Comparison of ENCODE assay signal across 22 cellular contexts in genomic region chr20:46123482-46124245, GRCh38. TPM values are rescaled to one million over a fixed set of nuclear protein-coding genes. Genes with fewer than 3 reads are reported as not detected.
DNase-seq lines count a peak whose midpoint lies in the region; ATAC-seq, FAIRE-seq and TF ChIP-seq lines count a peak whose summit lies in the region.
"Had no signal": no experiment of that assay in that cellular context is flagged by ENCODE, and none has a peak within 500 bp of the region (broad histone marks: within the 10 kb centered on the region; RNA-seq: fewer than 3 reads in every experiment).

No MANE protein-coding gene starts in this region.

- DNase-seq in cardiac septum (ENCODE audit: low spot score) (peak; percentile 31), heart left ventricle (no peak), GM12878 (ENCODE audit: low read depth, low spot score) (no peak), naive B cell (no peak), AG08395 (ENCODE audit: low spot score) (no peak), HT-29 (ENCODE audit: low spot score) (no peak), DMS 273 (lab: John Stamatoyannopoulos, UW; ENCODE audit: unreplicated experiment) (no peak)
- DNase-seq in stimulated activated CD4-positive, alpha-beta T cell treated with anti-CD3 and anti-CD28 coated beads, Interleukin-15, amount 100 ng/mL, for 24 hours: no peak
- DNase-seq: Calu3; CD8-positive, alpha-beta T cell; DMS53; EL; HFFc6; MV-4-11; NCI-H1694 treated with DMSO at 0.1 percent for 48 hours; NCI-H510A; NCI-H748 treated with DMSO at 0.1 percent for 48 hours; OCI-M1; SHP77 had no signal

- H2AFZ ChIP-seq in GM12878 (ENCODE audit: control insufficient read depth, low read depth, low read length): no peak overlapping the region

- no peak for TF ChIP-seq RAD21 in GM12878 (IDR thresholded peaks at IDR 0.05; ENCODE audit: insufficient read depth, low read depth, low read length)

- TF ChIP-seq CTCF in heart left ventricle (IDR thresholded peaks at IDR 0.05) (no peak), GM12878 (IDR thresholded peaks at IDR 0.05 in 2 of 3, conservative IDR thresholded peaks at IDR 0.05 in 1 of 3; ENCODE audit: control insufficient read depth in 2 of 3, extremely low read depth in 1 of 3, insufficient read depth in 1 of 3, low read depth in 3 of 3, low read length in 3 of 3) (no peak)

- no peak overlapping the region for H3K9ac ChIP-seq in GM12878 (ENCODE audit: control insufficient read depth, insufficient read depth, low read length)
- H3K9ac ChIP-seq: KMS-11 had no signal

- RAD21 ChIA-PET in GM12878 (lab: Charles Lee; ENCODE audit: unreplicated experiment): no interaction called here

- no peak for FAIRE-seq in GM12878 (lab: Jason Lieb, UNC)
- FAIRE-seq: GM12891 had no signal

- H3K4me3 Mint-ChIP-seq in naive B cell: peak overlapping the region in 7 of 8 donors; percentile 38 to 82 (median 67)
- H3K4me3 Mint-ChIP-seq: CD8-positive, alpha-beta T cell; HFFc6 had no signal

- H3K36me3 ChIP-seq in heart left ventricle (peaks cover 0 to 63% (median 32%) of the 10 kb centered on the region in 9 donors), GM12878 (ENCODE audit: control insufficient read depth in 2 of 2, insufficient read depth in 2 of 2, low read length in 1 of 2) (peaks cover 27 to 38% of the 10 kb centered on the region in 2 experiments)

- H3K27me3 Mint-ChIP-seq in naive B cell: no peaks in the 10 kb centered on the region

- 82 to 87% (median 85%) methylated on average over 11 of the region's 11 CpGs for WGBS in heart left ventricle, 4 donors
- 91% methylated on average over 11 of the region's 11 CpGs for WGBS in GM12878 (ENCODE audit: insufficient coverage, insufficient replicate concordance, low lambda C conversion rate, missing lambda C conversion rate)

- no peak overlapping the region for H3K4me3 ChIP-seq in heart left ventricle
- H3K4me3 ChIP-seq in GM12878: no peak overlapping the region

- peak overlapping the region in 5 of 6 donors; percentile 82 to 100 (median 88) for H3K27ac Mint-ChIP-seq in naive B cell
- H3K27ac Mint-ChIP-seq: CD8-positive, alpha-beta T cell; HFFc6 had no signal

- BruUV-seq in GM12878 (replicated peaks; lab: Mats Ljungman, UMichigan): no TSS peak

- H3K4me1 Mint-ChIP-seq in naive B cell: peaks cover 58 to 73% (median 71%) of the 10 kb centered on the region in 3 donors

- intact Hi-C loops in cardiac septum (cut with DNase I) (no loop called here), heart left ventricle (cut with DNase I) (no loop called here), GM12878 (cut with micrococcal nuclease; ENCODE audit: unreplicated experiment) (no loop called here)

- CTCF ChIA-PET in GM12878 (lab: Yijun Ruan, JAX): interaction anchor here (1.0 kb wide), 1 partner anchor 35 kb away, joined by 3 read pairs; no protein-coding TSS in a partner anchor

- H3K9me3 Mint-ChIP-seq in naive B cell: no peaks in the 10 kb centered on the region
- H3K9me3 Mint-ChIP-seq: CD8-positive, alpha-beta T cell; HFFc6 had no signal

- TF ChIP-seq EP300 in GM12878 (IDR thresholded peaks at IDR 0.05; ENCODE audit: borderline replicate concordance in 1 of 2, control insufficient read depth in 1 of 2, low read depth in 2 of 2, low read length in 2 of 2): no peak

- H3K4me2 ChIP-seq in GM12878 (ENCODE audit: control insufficient read depth, insufficient read depth): no peak overlapping the region
- H3K4me2 ChIP-seq: KMS-11 had no signal

- H3K27ac ChIP-seq in heart left ventricle (no peak overlapping the region), GM12878 (ENCODE audit: control insufficient read depth, insufficient read depth) (no peak overlapping the region)
- H3K27ac ChIP-seq: KMS-11 had no signal

- POLR2A ChIA-PET in GM12878 (lab: Charles Lee): no interaction called here

- peaks cover 0 to 39% (median 23%) of the 10 kb centered on the region in 12 donors for H3K4me1 ChIP-seq in heart left ventricle
- peaks cover 4% of the 10 kb centered on the region for H3K4me1 ChIP-seq in GM12878 (ENCODE audit: control insufficient read depth, insufficient read depth, low read length)

- H3K27me3 ChIP-seq in heart left ventricle (no peaks in the 10 kb centered on the region), GM12878 (replicated peaks in 1 of 2; ENCODE audit: control insufficient read depth in 2 of 2, insufficient read depth in 2 of 2, low read length in 1 of 2) (no peaks in the 10 kb centered on the region)

- ATAC-seq in heart left ventricle (no peak), GM12878 (no peak), naive B cell (ENCODE audit: low read depth in 2 of 2) (no peak)
- ATAC-seq: CD8-positive, alpha-beta T cell had no signal

- TF ChIP-seq POLR2A in heart left ventricle (IDR thresholded peaks at IDR 0.05) (no peak), GM12878 (IDR thresholded peaks at IDR 0.05; ENCODE audit: low read depth, low read length) (no peak)

- in situ Hi-C loops in GM12878 (cut with MboI): no loop called here

- peaks cover 42 to 59% of the 10 kb centered on the region in 2 donors for H3K36me3 Mint-ChIP-seq in naive B cell

- H3K9me3 ChIP-seq in heart left ventricle (no peaks in the 10 kb centered on the region), GM12878 (replicated peaks; ENCODE audit: control insufficient read depth, insufficient read depth, low read length) (no peaks in the 10 kb centered on the region)

- SMC1A ChIA-PET in GM12878 (lab: Charles Lee; ENCODE audit: uncharacterized antibody, unreplicated experiment): no interaction called here

- peaks cover 50% of the 10 kb centered on the region for H3K79me2 ChIP-seq in GM12878 (ENCODE audit: control insufficient read depth, insufficient read depth, low read length)

- H4K20me1 ChIP-seq in GM12878 (ENCODE audit: control insufficient read depth, insufficient read depth): peaks cover 9% of the 10 kb centered on the region

TF ChIP-seq in GM12878, 131 proteins besides CTCF, POLR2A, EP300 and RAD21:
- peak; percentile 15; the same call in 1 of the 2 replicates for TF ChIP-seq POLR2AphosphoS5 (IDR thresholded peaks at IDR 0.05; ENCODE audit: low read length)
- no peak for TF ChIP-seq ASH2L (IDR thresholded peaks at IDR 0.05; ENCODE audit: borderline replicate concordance, low read depth)

RNA-seq across cellular contexts. Expression of gene CD40, which starts 5.5 kb away (rescaled TPM):
- total RNA-seq in cardiac septum: 3.8 TPM
- 10 to 100 TPM in 2 of 9 donors, 1 to 10 TPM in 7; 3.5 to 38.3 (median 5.7) TPM for total RNA-seq in heart left ventricle
- 1 to 10 TPM; 4.7 to 5.5 TPM for polyA plus RNA-seq in heart left ventricle
- 203 and 210 TPM in 2 replicates for total RNA-seq in GM12878 (2013; cell fraction: nucleolus; rRNA removed)
- 116 and 120 TPM in 2 replicates for total RNA-seq in GM12878 (2014; rRNA removed)
- total RNA-seq in GM12878 (2014; rRNA removed; fragmentation: Illumina TruSeq; extraction: Trizol): 75.6 and 77.7 TPM in 2 replicates
- 99.0 and 103 TPM in 2 replicates for total RNA-seq in GM12878 (2021)
- polyA plus RNA-seq in GM12878 (2011; ENCODE audit: low read depth): 76.0 TPM
- polyA plus RNA-seq in GM12878 (2011; rRNA removed): 137 and 193 TPM in 2 replicates
- 173 and 269 TPM in 2 replicates for polyA plus RNA-seq in GM12878 (2011; cell fraction: cytosol; rRNA removed)
- 225 and 280 TPM in 2 replicates for polyA plus RNA-seq in GM12878 (2011; cell fraction: nucleus; rRNA removed)
- polyA plus RNA-seq in GM12878 (2012): 109 and 140 TPM in 2 replicates
- 105 and 110 TPM in 2 replicates for polyA plus RNA-seq in GM12878 (2014; fragmentation: Illumina TruSeq; extraction: Trizol)
- polyA plus RNA-seq in GM12878 (2014; fragmentation: Nextera tagmentation; extraction: Ambion mirVana): 10 to 100 TPM; 40.8 to 71.7 TPM
- polyA plus RNA-seq in GM12878 (2014; rRNA removed): 145 and 166 TPM in 2 replicates
- polyA plus RNA-seq in GM12878 (2016; fragmentation: Nextera tagmentation; extraction: Ambion mirVana): 10 to 100 TPM; 75.4 to 80.1 TPM
- 133 and 196 TPM in 2 replicates for polyA minus RNA-seq in GM12878 (2011; rRNA and poly(A)+ RNA removed)
- polyA minus RNA-seq in GM12878 (2011; cell fraction: cytosol; rRNA and poly(A)+ RNA removed): 45.2 and 54.9 TPM in 2 replicates
- polyA minus RNA-seq in GM12878 (2011; cell fraction: nucleus; rRNA and poly(A)+ RNA removed): 53.3 and 65.2 TPM in 2 replicates
- 100 to 1,000 TPM; 273 to 368 (median 312) TPM for polyA plus RNA-seq in naive B cell (ENCODE audit: low read depth in 6 of 6)
- total RNA-seq in HT-29 (2014; rRNA removed; shearing (Covaris generic)): not detected in 2 replicates
- total RNA-seq: A172 had no signal

RNA-seq across cellular contexts. Expression of gene NCOA5, which starts 33.9 kb away (rescaled TPM):
- total RNA-seq in cardiac septum (12.3 TPM), heart left ventricle (10 to 100 TPM in 7 of 9 donors, 1 to 10 TPM in 2; 9.5 to 17.4 (median 12.5) TPM), GM12878 (2014; rRNA removed) (28.9 and 31.8 TPM in 2 replicates), GM12878 (2014; rRNA removed; fragmentation: Illumina TruSeq; extraction: Trizol) (20.8 and 22.5 TPM in 2 replicates), GM12878 (2021) (30.3 and 35.0 TPM in 2 replicates)
- polyA plus RNA-seq in heart left ventricle (10 to 100 TPM in 1 of 2 donors, 1 to 10 TPM in 1; 5.7 to 11.9 TPM), GM12878 (2011; rRNA removed) (21.6 and 29.6 TPM in 2 replicates), GM12878 (2014; fragmentation: Illumina TruSeq; extraction: Trizol) (38.1 and 39.0 TPM in 2 replicates), GM12878 (2014; fragmentation: Nextera tagmentation; extraction: Ambion mirVana) (1 to 10 TPM; 7.7 to 8.8 TPM), GM12878 (2014; rRNA removed) (29.8 and 30.2 TPM in 2 replicates), GM12878 (2016; fragmentation: Nextera tagmentation; extraction: Ambion mirVana) (10 to 100 TPM; 30.5 to 35.3 TPM), naive B cell (ENCODE audit: low read depth in 6 of 6) (10 to 100 TPM; 13.8 to 39.3 (median 27.3) TPM)
- total RNA-seq in GM12878 (2013; cell fraction: nucleolus; rRNA removed): 11.1 and 13.8 TPM in 2 replicates
- polyA plus RNA-seq in GM12878 (2011; ENCODE audit: low read depth): 11.7 TPM
- 22.4 and 24.3 TPM in 2 replicates for polyA plus RNA-seq in GM12878 (2011; cell fraction: cytosol; rRNA removed)
- 35.0 and 45.1 TPM in 2 replicates for polyA plus RNA-seq in GM12878 (2011; cell fraction: nucleus; rRNA removed)
- polyA plus RNA-seq in GM12878 (2012): 13.8 and 18.1 TPM in 2 replicates
- polyA minus RNA-seq in GM12878 (2011; rRNA and poly(A)+ RNA removed): 20.5 and 20.7 TPM in 2 replicates
- 10.7 and 11.1 TPM in 2 replicates for polyA minus RNA-seq in GM12878 (2011; cell fraction: cytosol; rRNA and poly(A)+ RNA removed)
- 7.6 and 13.9 TPM in 2 replicates for polyA minus RNA-seq in GM12878 (2011; cell fraction: nucleus; rRNA and poly(A)+ RNA removed)
- total RNA-seq in HT-29 (2014; rRNA removed; shearing (Covaris generic)): 20.3 and 21.0 TPM in 2 replicates
